32 cellular contexts compared by ENCODE assay signal in genomic region chr9:123601828-123602227, GRCh38.
A peak's percentile ranks its signal among the peaks of the same experiment; 100 is the strongest.
DNase-seq lines count a peak whose midpoint lies in the region; ATAC-seq and TF ChIP-seq lines count a peak whose summit lies in the region.
"Had no signal": no experiment of that assay in that cellular context is flagged by ENCODE, and none has a peak within 500 bp of the region (broad histone marks: within the 10 kb centered on the region; RNA-seq: fewer than 3 reads in every experiment).

No MANE protein-coding gene starts in this region.

- peak in 1 of 2 experiments; percentile 55; a peak in 1 of 4 replicates for TF ChIP-seq EP300 in SK-N-SH (IDR thresholded peaks at IDR 0.05; ENCODE audit: borderline replicate concordance in 1 of 2, low read depth in 1 of 2, low read length in 1 of 2)

- no peak overlapping the region for H3K4me3 Mint-ChIP-seq in activated CD8-positive, alpha-beta memory T cell treated with anti-CD3 and anti-CD28 coated beads, Interleukin-2, amount 10 ng/mL, durations not matched to agents 7 days and 5 days
- H3K4me3 Mint-ChIP-seq: B cell; CD14-positive monocyte; CD4-positive, alpha-beta memory T cell; CD4-positive, alpha-beta T cell; CD4-positive, CD25-positive, alpha-beta regulatory T cell; CD8-positive, alpha-beta memory T cell; CD8-positive, alpha-beta T cell had no signal

- H3K4me1 ChIP-seq in SK-N-SH (ENCODE audit: control insufficient read depth in 1 of 2, insufficient read depth in 2 of 2, low read depth in 1 of 2, low read length in 1 of 2) (peaks cover 0 to 17% of the 10 kb centered on the region in 2 experiments; a peak in 2 of 4 replicates), BE2C (peaks cover 17% of the 10 kb centered on the region)
- H3K4me1 ChIP-seq: A549; BLaER1; BLaER1 treated with 17β-estradiol and CSF1 and Interleukin-3, amounts not matched to agents 10 nM and 100 nM; Caco-2 had no signal

- no peak overlapping the region; a peak in 1 of 4 replicates for H3K27ac ChIP-seq in SK-N-SH (ENCODE audit: low read depth in 2 of 2, low read length in 1 of 2)
- H3K27ac ChIP-seq: 22Rv1; A549; BLaER1; BLaER1 treated with 17β-estradiol and CSF1 and Interleukin-3, amounts not matched to agents 10 nM and 100 nM; C4-2B had no signal

- no peaks in the 10 kb centered on the region for H3K36me3 Mint-ChIP-seq in activated CD8-positive, alpha-beta memory T cell treated with anti-CD3 and anti-CD28 coated beads, Interleukin-2, amount 10 ng/mL, durations not matched to agents 7 days and 5 days

- POLR2A ChIA-PET in SK-N-SH (lab: Yijun Ruan, JAX): no interaction called here

- no peaks in the 10 kb centered on the region for H3K36me3 ChIP-seq in SK-N-SH (replicated peaks in 1 of 2; ENCODE audit: control insufficient read depth in 1 of 2, insufficient read depth in 2 of 2, low read length in 1 of 2)
- no peaks in the 10 kb centered on the region for H3K36me3 ChIP-seq in BE2C

- peak; percentile 21; the same call in 1 of the 2 replicates for TF ChIP-seq RAD21 in SK-N-SH (IDR thresholded peaks at IDR 0.05; ENCODE audit: low read length)

- H3K9me2 ChIP-seq in SK-N-SH: no peaks in the 10 kb centered on the region

- H3K9me3 Mint-ChIP-seq in activated CD8-positive, alpha-beta memory T cell treated with anti-CD3 and anti-CD28 coated beads, Interleukin-2, amount 10 ng/mL, durations not matched to agents 7 days and 5 days (ENCODE audit: low read depth): no peaks in the 10 kb centered on the region
- H3K9me3 Mint-ChIP-seq: CD14-positive monocyte; CD4-positive, alpha-beta memory T cell; CD4-positive, alpha-beta T cell; CD4-positive, CD25-positive, alpha-beta regulatory T cell; CD8-positive, alpha-beta memory T cell; CD8-positive, alpha-beta T cell had no signal

- no peak overlapping the region for H3K9ac ChIP-seq in SK-N-SH
- H3K9ac ChIP-seq: BLaER1; BLaER1 treated with 17β-estradiol and CSF1 and Interleukin-3, amounts not matched to agents 10 nM and 100 nM had no signal

- H3K4me3 ChIP-seq in SK-N-SH (ENCODE audit: low read depth in 2 of 2, low read length in 1 of 2) (no peak overlapping the region), BE2C (ENCODE audit: low read depth, low read length) (no peak overlapping the region)
- H3K4me3 ChIP-seq: A549; BLaER1; BLaER1 treated with 17β-estradiol and CSF1 and Interleukin-3, amounts not matched to agents 10 nM and 100 nM had no signal

- no peaks in the 10 kb centered on the region for H3K9me3 ChIP-seq in SK-N-SH
- H3K9me3 ChIP-seq in BE2C: no peaks in the 10 kb centered on the region
- H3K9me3 ChIP-seq: A549; BLaER1; BLaER1 treated with 17β-estradiol and CSF1 and Interleukin-3, amounts not matched to agents 10 nM and 100 nM; Caco-2 had no signal

- TF ChIP-seq CTCF in SK-N-SH (IDR thresholded peaks at IDR 0.05) (no peak), BE2C (IDR thresholded peaks at IDR 0.05; ENCODE audit: low read depth, low read length) (no peak)

- no peaks in the 10 kb centered on the region for H3K4me1 Mint-ChIP-seq in activated CD8-positive, alpha-beta memory T cell treated with anti-CD3 and anti-CD28 coated beads, Interleukin-2, amount 10 ng/mL, durations not matched to agents 7 days and 5 days
- H3K4me1 Mint-ChIP-seq: CD14-positive monocyte; CD4-positive, alpha-beta memory T cell; CD4-positive, CD25-positive, alpha-beta regulatory T cell; CD8-positive, alpha-beta memory T cell had no signal

- H2AFZ ChIP-seq in SK-N-SH (ENCODE audit: low read depth): no peak overlapping the region

- no peaks in the 10 kb centered on the region for H3K79me2 ChIP-seq in SK-N-SH (ENCODE audit: insufficient read depth)

- H3K27me3 Mint-ChIP-seq in activated CD8-positive, alpha-beta memory T cell treated with anti-CD3 and anti-CD28 coated beads, Interleukin-2, amount 10 ng/mL, durations not matched to agents 7 days and 5 days: no peaks in the 10 kb centered on the region
- H3K27me3 Mint-ChIP-seq: B cell; CD4-positive, alpha-beta memory T cell; CD4-positive, alpha-beta T cell; CD4-positive, CD25-positive, alpha-beta regulatory T cell; CD8-positive, alpha-beta memory T cell had no signal

- WGBS in SK-N-SH (ENCODE audit: low lambda C conversion rate): 79% methylated on average over 2 of the region's 2 CpGs

- no peak overlapping the region for H3K27ac Mint-ChIP-seq in activated CD8-positive, alpha-beta memory T cell treated with anti-CD3 and anti-CD28 coated beads, Interleukin-2, amount 10 ng/mL, durations not matched to agents 7 days and 5 days
- H3K27ac Mint-ChIP-seq: B cell; CD4-positive, alpha-beta T cell; CD4-positive, CD25-positive, alpha-beta regulatory T cell; CD8-positive, alpha-beta memory T cell; CD8-positive, alpha-beta T cell had no signal

- H3F3A ChIP-seq in SK-N-SH (replicated peaks; ENCODE audit: insufficient read depth): no peaks in the 10 kb centered on the region

- H3K4me2 ChIP-seq in SK-N-SH: no peak overlapping the region
- H3K4me2 ChIP-seq: A549; BLaER1; BLaER1 treated with 17β-estradiol and CSF1 and Interleukin-3, amounts not matched to agents 10 nM and 100 nM had no signal

- H3K27me3 ChIP-seq in SK-N-SH (ENCODE audit: insufficient read depth) (no peaks in the 10 kb centered on the region), BE2C (no peaks in the 10 kb centered on the region)
- H3K27me3 ChIP-seq: BLaER1; BLaER1 treated with 17β-estradiol and CSF1 and Interleukin-3, amounts not matched to agents 10 nM and 100 nM had no signal

- H4K20me1 ChIP-seq in SK-N-SH (ENCODE audit: insufficient read depth): no peaks in the 10 kb centered on the region
- H4K20me1 ChIP-seq: BLaER1 had no signal

- peak; percentile 61 for DNase-seq in SK-N-SH
- DNase-seq in activated CD8-positive, alpha-beta memory T cell treated with anti-CD3 and anti-CD28 coated beads, Interleukin-2, amount 10 ng/mL, durations not matched to agents 7 days and 5 days: peak; percentile 18
- no peak for DNase-seq in activated CD8-positive, alpha-beta memory T cell treated with anti-CD3 and anti-CD28 coated beads for 24 hours
- DNase-seq in BE2C: peak; percentile 26
- DNase-seq: 8988T; ACHN; AML-193; C1 segment of cervical spinal cord; Caco-2; Calu3; CD4-positive, alpha-beta memory T cell; CD4-positive, alpha-beta T cell; CD4-positive, CD25-positive, alpha-beta regulatory T cell; CD8-positive, alpha-beta memory T cell; CD8-positive, alpha-beta T cell; COR-L47; DMS 273 treated with DMSO at 0.1 percent for 48 hours; DMS153; DMS53; DMS79; DMS79 treated with DMSO at 0.1 percent for 48 hours; DND-41; EL had no signal

- CTCF ChIA-PET in SK-N-SH (lab: Yijun Ruan, JAX): interaction anchor here (1.0 kb wide), 1 partner anchor 439 kb away, joined by 3 read pairs; no protein-coding TSS in a partner anchor
- CTCF ChIA-PET in activated CD8-positive, alpha-beta memory T cell treated with anti-CD3 and anti-CD28 coated beads, Interleukin-2, amount 10 ng/mL, durations not matched to agents 7 days and 5 days (lab: Charles Lee): interaction anchor here (0.6 kb wide), 1 partner anchor 582 kb away, joined by 3 read pairs; no protein-coding TSS in a partner anchor

- ATAC-seq in SK-N-SH treated with all-trans-retinoic acid at 6 μM for 48 hours: no peak
- ATAC-seq in activated CD8-positive, alpha-beta memory T cell treated with anti-CD3 and anti-CD28 coated beads, Interleukin-2, amount 10 ng/mL, durations not matched to agents 7 days and 5 days: no peak
- no peak for ATAC-seq in HG02870 (IDR thresholded peaks at IDR 0.05; ENCODE audit: unreplicated experiment)
- ATAC-seq: A549; CD8-positive, alpha-beta T cell had no signal

TF ChIP-seq in SK-N-SH, 30 proteins besides CTCF, POLR2A, EP300 and RAD21 (continues in another document):
- TF ChIP-seq EZH2phosphoT487 (IDR thresholded peaks at IDR 0.05; ENCODE audit: borderline replicate concordance, low read depth) (no peak), RXRA (IDR thresholded peaks at IDR 0.05; ENCODE audit: borderline replicate concordance, low read depth) (no peak), MXI1 (IDR thresholded peaks at IDR 0.05; ENCODE audit: low read depth, low read length) (peak; percentile 26; the same call in 1 of the 2 replicates), CHD2 (IDR thresholded peaks at IDR 0.05; ENCODE audit: low read length, partially characterized antibody) (no peak), POLR2AphosphoS5 (IDR thresholded peaks at IDR 0.05; ENCODE audit: low read depth, low read length) (no peak), RFX5 (IDR thresholded peaks at IDR 0.05; ENCODE audit: low read length) (no peak), USF1 (IDR thresholded peaks at IDR 0.05; ENCODE audit: borderline replicate concordance, low read depth) (no peak), FOXJ3 (CRISPR knock-in tag; IDR thresholded peaks at IDR 0.05) (no peak), JUND (IDR thresholded peaks at IDR 0.05) (no peak), SIN3A (IDR thresholded peaks at IDR 0.05; ENCODE audit: borderline replicate concordance, low read depth, low read length) (no peak)

TF ChIP-seq in SK-N-SH treated with all-trans-retinoic acid at 6 μM for 48 hours, 23 proteins besides CTCF, POLR2A, EP300 and RAD21 (continues in another document):
- TF ChIP-seq CREB5 (CRISPR knock-in tag; IDR thresholded peaks at IDR 0.05; ENCODE audit: low read depth): no peak
- TF ChIP-seq PATZ1 (CRISPR knock-in tag; IDR thresholded peaks at IDR 0.05; ENCODE audit: borderline replicate concordance): no peak
- TF ChIP-seq SNAI2 (CRISPR knock-in tag; IDR thresholded peaks at IDR 0.05): no peak
- no peak for TF ChIP-seq GLIS3 (CRISPR knock-in tag; IDR thresholded peaks at IDR 0.05)
